ENCODE assay signal across 9 cellular contexts in genomic region chr2:231052494-231053451, GRCh38. TPM values are rescaled to one million over a fixed set of nuclear protein-coding genes. Genes with fewer than 3 reads are reported as not detected.
DNase-seq lines count a peak whose midpoint lies in the region; ATAC-seq, FAIRE-seq and TF ChIP-seq lines count a peak whose summit lies in the region.
"Had no signal": no experiment of that assay in that cellular context is flagged by ENCODE, and none has a peak within 500 bp of the region (broad histone marks: within the 10 kb centered on the region; RNA-seq: fewer than 3 reads in every experiment).

No MANE protein-coding gene starts in this region.

- H3K27ac ChIP-seq in WERI-Rb-1 = no peak overlapping the region; the same call in 1 of the 2 replicates

- H3K9me3 ChIP-seq in WERI-Rb-1 (ENCODE audit: severe bottlenecking) = peaks cover 2% of the 10 kb centered on the region

- H3K36me3 ChIP-seq in WERI-Rb-1 = peaks cover 6% of the 10 kb centered on the region
- H3K36me3 ChIP-seq in bronchial epithelial cell (ENCODE audit: control insufficient read depth, insufficient read depth, low read length) = no peaks in the 10 kb centered on the region

- TF ChIP-seq CTCF in WERI-Rb-1 (IDR thresholded peaks at IDR 0.05; ENCODE audit: low read depth, low read length) = peak; percentile 73
- TF ChIP-seq CTCF in bronchial epithelial cell (IDR thresholded peaks at IDR 0.05; ENCODE audit: insufficient read depth, low read length, severe bottlenecking) = peak; percentile 93

- FAIRE-seq in bronchial epithelial cell (lab: Jason Lieb, UNC) = no peak
- FAIRE-seq: A204.1 had no signal

- peak; percentile 52 for ATAC-seq in HG02943 (IDR thresholded peaks at IDR 0.05; ENCODE audit: low read depth, unreplicated experiment)

- DNase-seq in NCI-H146 (lab: John Stamatoyannopoulos, UW) = peak; percentile 76
- no peak for DNase-seq in NCI-H146 treated with DMSO at 0.1 percent for 48 hours (lab: John Stamatoyannopoulos, UW; ENCODE audit: unreplicated experiment)
- DNase-seq in NCI-H2107 (lab: John Stamatoyannopoulos, UW) = peak; percentile 62
- DNase-seq in WERI-Rb-1 = peak; percentile 83
- peak; percentile 58 for DNase-seq in bronchial epithelial cell (ENCODE audit: low read depth)
- DNase-seq in iris pigment epithelial cell (ENCODE audit: low read depth) = peak; percentile 82
- DNase-seq in stimulated activated CD4-positive, alpha-beta T cell treated with anti-CD3 and anti-CD28 coated beads, Interleukin-12 subunit alpha, Interleukin-12 subunit beta, amount 100 ng/mL, for 4 hours = peak; percentile 79

- no peaks in the 10 kb centered on the region for H3K27me3 ChIP-seq in WERI-Rb-1 (ENCODE audit: insufficient read depth, low read depth, severe bottlenecking)
- H3K27me3 ChIP-seq in bronchial epithelial cell (ENCODE audit: control insufficient read depth, insufficient read depth, low read length) = peaks cover 3% of the 10 kb centered on the region

- peak overlapping the region; percentile 42 for H3K4me3 ChIP-seq in WERI-Rb-1 (ENCODE audit: low read depth, low read length)
- H3K4me3 ChIP-seq in bronchial epithelial cell (ENCODE audit: low read depth, low read length) = peak overlapping the region; percentile 31

RNA-seq across cellular contexts. Expression of gene PSMD1, which starts 3.9 kb away (rescaled TPM):
- 69.5 and 111 TPM in 2 replicates for total RNA-seq in bronchial epithelial cell

RNA-seq across cellular contexts. Expression of gene C2orf72, which starts 15.4 kb away (rescaled TPM):
- under 0.01 TPM in 1 of 2 replicates, not detected in the other for total RNA-seq in bronchial epithelial cell

RNA-seq across cellular contexts. Expression of gene SPATA3, which starts 56.9 kb away (rescaled TPM):
- not detected in 2 replicates for total RNA-seq in bronchial epithelial cell
